In genomic region chr7:3591944-3592343, GRCh38 we compare ENCODE assay signal across 16 cellular contexts.
"Had no signal": no experiment of that assay in that cellular context is flagged by ENCODE, and none has a peak within 500 bp of the region (broad histone marks: within the 10 kb centered on the region; RNA-seq: fewer than 3 reads in every experiment).

No MANE protein-coding gene starts in this region.

- H3K36me3 Mint-ChIP-seq: activated naive CD4-positive, alpha-beta T cell treated with anti-CD3 and anti-CD28 coated beads, Interleukin-2, amount 50 U/mL, for 72 hours had no signal

- H3K27ac ChIP-seq: body of pancreas, esophagus muscularis mucosa, pancreas, stomach, thoracic aorta, uterus had no signal

- H3K4me3 Mint-ChIP-seq: activated T-cell treated with anti-CD3 and anti-CD28 coated beads, Interleukin-2, amount 50 U/mL, for 24 hours; neural crest cell had no signal

- H3K9me3 ChIP-seq: body of pancreas, esophagus muscularis mucosa, pancreas, stomach, thoracic aorta, uterus had no signal

- H3K36me3 ChIP-seq: esophagus muscularis mucosa, pancreas, stomach, thoracic aorta, uterus had no signal

- H3K27me3 ChIP-seq: body of pancreas, esophagus muscularis mucosa, pancreas, stomach, uterus had no signal

- DNase-seq: activated CD4-positive, alpha-beta T cell treated with anti-CD3 and anti-CD28 coated beads, Interleukin-2, amount 50 U/mL, for 4 hours; activated CD4-positive, CD25-positive, alpha-beta regulatory T cell treated with anti-CD3 and anti-CD28 coated beads, Interleukin-2, amount 50 U/mL, for 72 hours; activated effector memory CD4-positive, alpha-beta T cell treated with Interleukin-2 at 50 U/mL for 16 hours; activated T-cell treated with anti-CD3 and anti-CD28 coated beads, Interleukin-2, amount 50 U/mL, for 24 hours; amniotic stem cell; body of pancreas; dermis blood vessel endothelial cell; mammary epithelial cell; pancreas; stomach; uterus had no signal

- H3K27ac Mint-ChIP-seq: activated naive CD4-positive, alpha-beta T cell treated with anti-CD3 and anti-CD28 coated beads, Interleukin-2, amount 50 U/mL, for 72 hours; activated T-cell treated with anti-CD3 and anti-CD28 coated beads, Interleukin-2, amount 50 U/mL, for 24 hours had no signal

- H3K27me3 Mint-ChIP-seq: activated T-cell treated with anti-CD3 and anti-CD28 coated beads, Interleukin-2, amount 50 U/mL, for 24 hours had no signal

- ATAC-seq: activated naive CD4-positive, alpha-beta T cell treated with anti-CD3 and anti-CD28 coated beads, Interleukin-2, amount 50 U/mL, for 72 hours; left lobe of liver had no signal

- H3K9me3 Mint-ChIP-seq: activated naive CD4-positive, alpha-beta T cell treated with anti-CD3 and anti-CD28 coated beads, Interleukin-2, amount 50 U/mL, for 72 hours; activated T-cell treated with anti-CD3 and anti-CD28 coated beads, Interleukin-2, amount 50 U/mL, for 24 hours; neural crest cell had no signal

- H3K4me3 ChIP-seq: esophagus muscularis mucosa, stomach, thoracic aorta, uterus had no signal

- H3K4me1 ChIP-seq: esophagus muscularis mucosa, uterus had no signal
